In genomic region chr12:6689000-6689882, GRCh38 we compare ENCODE assay signal across 8 cellular contexts. TPM values are rescaled to one million over a fixed set of nuclear protein-coding genes. Genes with fewer than 3 reads are reported as not detected.
DNase-seq lines count a peak whose midpoint lies in the region; ATAC-seq and TF ChIP-seq lines count a peak whose summit lies in the region.

Gene ZNF384 (minus strand): TSS chr12:6689375. CDS start chr12:6679520, 9,855 bp downstream.

- H3K27ac Mint-ChIP-seq in dendritic cell treated with granulocyte-macrophage colony-stimulating factor and Interleukin-4, amounts not matched to agents 40 ng/mL and 50 ng/mL, for 4 days, result peak within 1 kb of the TSS; percentile 97

- peak; percentile 89 for ATAC-seq in GM19395 (IDR thresholded peaks at IDR 0.05; ENCODE audit: unreplicated experiment)
- ATAC-seq in HG03565 (IDR thresholded peaks at IDR 0.05; ENCODE audit: unreplicated experiment), result peak; percentile 76
- peak; percentile 89 for ATAC-seq in left lobe of liver

- DNase-seq in NCI-H774 (lab: John Stamatoyannopoulos, UW), result peak; percentile 100
- peak; percentile 93 to 96 for DNase-seq in activated CD4-positive, alpha-beta T cell treated with anti-CD3 and anti-CD28 coated beads, Interleukin-2, amount 50 U/mL, for 4 hours
- peak; percentile 98 for DNase-seq in left lobe of liver (ENCODE audit: low spot score)
- peak; percentile 93 for DNase-seq in stimulated activated CD4-positive, alpha-beta T cell treated with anti-CD3 and anti-CD28 coated beads, Interleukin-2, amount 100 ng/mL, for 4 hours (ENCODE audit: low read depth)

- no peak for TF ChIP-seq CTCF in C4-2B (conservative IDR thresholded peaks at IDR 0.05)

- no peaks in the 10 kb centered on the region for H3K9me3 Mint-ChIP-seq in dendritic cell treated with granulocyte-macrophage colony-stimulating factor and Interleukin-4, amounts not matched to agents 40 ng/mL and 50 ng/mL, for 4 days

- H3K4me3 Mint-ChIP-seq in dendritic cell treated with granulocyte-macrophage colony-stimulating factor and Interleukin-4, amounts not matched to agents 40 ng/mL and 50 ng/mL, for 4 days, result peak within 1 kb of the TSS; percentile 97

- peaks cover 57% of the 10 kb centered on the region for H3K36me3 Mint-ChIP-seq in dendritic cell treated with granulocyte-macrophage colony-stimulating factor and Interleukin-4, amounts not matched to agents 40 ng/mL and 50 ng/mL, for 4 days (ENCODE audit: low read depth)

- H3K4me1 Mint-ChIP-seq in dendritic cell treated with granulocyte-macrophage colony-stimulating factor and Interleukin-4, amounts not matched to agents 40 ng/mL and 50 ng/mL, for 4 days (ENCODE audit: low read depth), result peaks cover 50% of the 10 kb centered on the region

- peaks cover 10% of the 10 kb centered on the region for H3K27me3 Mint-ChIP-seq in dendritic cell treated with granulocyte-macrophage colony-stimulating factor and Interleukin-4, amounts not matched to agents 40 ng/mL and 50 ng/mL, for 4 days

- intact Hi-C loops in dendritic cell treated with granulocyte-macrophage colony-stimulating factor and Interleukin-4, amounts not matched to agents 40 ng/mL and 50 ng/mL, for 4 days (cut with micrococcal nuclease), result loop anchor here (1.0 to 5.0 kb wide), 3 partner anchors 26 to 138 kb away; partner anchors contain the start of genes COPS7A, ING4 and P3H3

- peak within 1 kb of the TSS; percentile 87 for H3K27ac ChIP-seq in C4-2B

RNA-seq across cellular contexts. Expression of gene ZNF384, which starts in this region (rescaled TPM):
- total RNA-seq in left lobe of liver, result 20.3 TPM

Comparison
In these comparisons a context has a peak if more than half of its experiments do, and no peak if none do; other contexts are left out.
1. Peak in every context shown above with its lines: DNase-seq, ATAC-seq and H3K27ac ChIP-seq.